ENCODE assay signal across 1 cellular context in the genomic region with DNA sequence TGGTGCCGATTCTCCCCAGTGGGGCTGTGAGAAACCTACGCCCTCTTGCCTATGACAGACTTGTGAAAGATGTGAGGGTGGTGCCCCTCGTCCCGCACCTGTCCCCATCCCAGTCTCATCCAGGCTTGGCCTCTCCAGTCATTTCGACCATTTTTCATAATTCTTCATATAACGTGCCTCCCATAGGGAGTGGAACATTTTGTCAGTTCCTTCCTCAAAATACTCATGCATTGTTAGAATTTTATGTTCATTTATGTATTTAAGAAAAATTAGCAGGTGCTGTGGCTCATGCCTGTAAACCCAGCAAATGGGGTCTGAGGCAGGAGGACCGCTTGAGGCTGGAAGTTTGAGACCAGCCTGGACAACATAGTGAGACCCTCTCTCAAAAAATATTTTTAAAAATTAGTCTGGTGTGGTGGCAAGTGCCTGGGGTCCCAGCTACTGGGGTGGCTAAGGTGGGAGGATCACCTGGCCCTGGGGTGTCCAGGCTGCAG.
TF ChIP-seq lines count a peak whose summit lies in the region.

No MANE protein-coding gene starts in this region.

TF ChIP-seq in GM23338, 12 proteins besides CTCF, POLR2A, EP300 and RAD21 (continued from another document):
- TF ChIP-seq, protein P1, sequence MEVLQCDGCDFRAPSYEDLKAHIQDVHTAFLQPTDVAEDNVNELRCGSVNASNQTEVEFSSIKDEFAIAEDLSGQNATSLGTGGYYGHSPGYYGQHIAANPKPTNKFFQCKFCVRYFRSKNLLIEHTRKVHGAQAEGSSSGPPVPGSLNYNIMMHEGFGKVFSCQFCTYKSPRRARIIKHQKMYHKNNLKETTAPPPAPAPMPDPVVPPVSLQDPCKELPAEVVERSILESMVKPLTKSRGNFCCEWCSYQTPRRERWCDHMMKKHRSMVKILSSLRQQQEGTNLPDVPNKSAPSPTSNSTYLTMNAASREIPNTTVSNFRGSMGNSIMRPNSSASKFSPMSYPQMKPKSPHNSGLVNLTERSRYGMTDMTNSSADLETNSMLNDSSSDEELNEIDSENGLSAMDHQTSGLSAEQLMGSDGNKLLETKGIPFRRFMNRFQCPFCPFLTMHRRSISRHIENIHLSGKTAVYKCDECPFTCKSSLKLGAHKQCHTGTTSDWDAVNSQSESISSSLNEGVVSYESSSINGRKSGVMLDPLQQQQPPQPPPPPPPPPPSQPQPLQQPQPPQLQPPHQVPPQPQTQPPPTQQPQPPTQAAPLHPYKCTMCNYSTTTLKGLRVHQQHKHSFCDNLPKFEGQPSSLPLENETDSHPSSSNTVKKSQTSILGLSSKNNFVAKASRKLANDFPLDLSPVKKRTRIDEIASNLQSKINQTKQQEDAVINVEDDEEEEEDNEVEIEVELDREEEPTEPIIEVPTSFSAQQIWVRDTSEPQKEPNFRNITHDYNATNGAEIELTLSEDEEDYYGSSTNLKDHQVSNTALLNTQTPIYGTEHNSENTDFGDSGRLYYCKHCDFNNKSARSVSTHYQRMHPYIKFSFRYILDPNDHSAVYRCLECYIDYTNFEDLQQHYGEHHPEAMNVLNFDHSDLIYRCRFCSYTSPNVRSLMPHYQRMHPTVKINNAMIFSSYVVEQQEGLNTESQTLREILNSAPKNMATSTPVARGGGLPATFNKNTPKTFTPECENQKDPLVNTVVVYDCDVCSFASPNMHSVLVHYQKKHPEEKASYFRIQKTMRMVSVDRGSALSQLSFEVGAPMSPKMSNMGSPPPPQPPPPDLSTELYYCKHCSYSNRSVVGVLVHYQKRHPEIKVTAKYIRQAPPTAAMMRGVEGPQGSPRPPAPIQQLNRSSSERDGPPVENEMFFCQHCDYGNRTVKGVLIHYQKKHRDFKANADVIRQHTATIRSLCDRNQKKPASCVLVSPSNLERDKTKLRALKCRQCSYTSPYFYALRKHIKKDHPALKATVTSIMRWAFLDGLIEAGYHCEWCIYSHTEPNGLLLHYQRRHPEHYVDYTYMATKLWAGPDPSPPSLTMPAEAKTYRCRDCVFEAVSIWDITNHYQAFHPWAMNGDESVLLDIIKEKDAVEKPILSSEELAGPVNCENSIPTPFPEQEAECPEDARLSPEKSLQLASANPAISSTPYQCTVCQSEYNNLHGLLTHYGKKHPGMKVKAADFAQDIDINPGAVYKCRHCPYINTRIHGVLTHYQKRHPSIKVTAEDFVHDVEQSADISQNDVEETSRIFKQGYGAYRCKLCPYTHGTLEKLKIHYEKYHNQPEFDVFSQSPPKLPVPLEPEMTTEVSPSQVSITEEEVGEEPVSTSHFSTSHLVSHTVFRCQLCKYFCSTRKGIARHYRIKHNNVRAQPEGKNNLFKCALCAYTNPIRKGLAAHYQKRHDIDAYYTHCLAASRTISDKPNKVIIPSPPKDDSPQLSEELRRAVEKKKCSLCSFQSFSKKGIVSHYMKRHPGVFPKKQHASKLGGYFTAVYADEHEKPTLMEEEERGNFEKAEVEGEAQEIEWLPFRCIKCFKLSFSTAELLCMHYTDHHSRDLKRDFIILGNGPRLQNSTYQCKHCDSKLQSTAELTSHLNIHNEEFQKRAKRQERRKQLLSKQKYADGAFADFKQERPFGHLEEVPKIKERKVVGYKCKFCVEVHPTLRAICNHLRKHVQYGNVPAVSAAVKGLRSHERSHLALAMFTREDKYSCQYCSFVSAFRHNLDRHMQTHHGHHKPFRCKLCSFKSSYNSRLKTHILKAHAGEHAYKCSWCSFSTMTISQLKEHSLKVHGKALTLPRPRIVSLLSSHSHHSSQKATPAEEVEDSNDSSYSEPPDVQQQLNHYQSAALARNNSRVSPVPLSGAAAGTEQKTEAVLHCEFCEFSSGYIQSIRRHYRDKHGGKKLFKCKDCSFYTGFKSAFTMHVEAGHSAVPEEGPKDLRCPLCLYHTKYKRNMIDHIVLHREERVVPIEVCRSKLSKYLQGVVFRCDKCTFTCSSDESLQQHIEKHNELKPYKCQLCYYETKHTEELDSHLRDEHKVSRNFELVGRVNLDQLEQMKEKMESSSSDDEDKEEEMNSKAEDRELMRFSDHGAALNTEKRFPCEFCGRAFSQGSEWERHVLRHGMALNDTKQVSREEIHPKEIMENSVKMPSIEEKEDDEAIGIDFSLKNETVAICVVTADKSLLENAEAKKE (CRISPR knock-in tag; IDR thresholded peaks at IDR 0.05), result no peak
- no peak for TF ChIP-seq ZNF331 (CRISPR knock-in tag; IDR thresholded peaks at IDR 0.05; ENCODE audit: low read depth)
- no peak for TF ChIP-seq STAT1 (IDR thresholded peaks at IDR 0.05; ENCODE audit: unreplicated experiment)
- TF ChIP-seq, protein P2, sequence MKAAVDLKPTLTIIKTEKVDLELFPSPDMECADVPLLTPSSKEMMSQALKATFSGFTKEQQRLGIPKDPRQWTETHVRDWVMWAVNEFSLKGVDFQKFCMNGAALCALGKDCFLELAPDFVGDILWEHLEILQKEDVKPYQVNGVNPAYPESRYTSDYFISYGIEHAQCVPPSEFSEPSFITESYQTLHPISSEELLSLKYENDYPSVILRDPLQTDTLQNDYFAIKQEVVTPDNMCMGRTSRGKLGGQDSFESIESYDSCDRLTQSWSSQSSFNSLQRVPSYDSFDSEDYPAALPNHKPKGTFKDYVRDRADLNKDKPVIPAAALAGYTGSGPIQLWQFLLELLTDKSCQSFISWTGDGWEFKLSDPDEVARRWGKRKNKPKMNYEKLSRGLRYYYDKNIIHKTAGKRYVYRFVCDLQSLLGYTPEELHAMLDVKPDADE (IDR thresholded peaks at IDR 0.05), result no peak
- no peak for TF ChIP-seq EZH2 (IDR thresholded peaks at IDR 0.05; ENCODE audit: low read depth, unreplicated experiment)
- TF ChIP-seq ZNF114 (CRISPR knock-in tag; IDR thresholded peaks at IDR 0.05), result no peak
